13 cellular contexts compared by ENCODE assay signal in the genomic region with DNA sequence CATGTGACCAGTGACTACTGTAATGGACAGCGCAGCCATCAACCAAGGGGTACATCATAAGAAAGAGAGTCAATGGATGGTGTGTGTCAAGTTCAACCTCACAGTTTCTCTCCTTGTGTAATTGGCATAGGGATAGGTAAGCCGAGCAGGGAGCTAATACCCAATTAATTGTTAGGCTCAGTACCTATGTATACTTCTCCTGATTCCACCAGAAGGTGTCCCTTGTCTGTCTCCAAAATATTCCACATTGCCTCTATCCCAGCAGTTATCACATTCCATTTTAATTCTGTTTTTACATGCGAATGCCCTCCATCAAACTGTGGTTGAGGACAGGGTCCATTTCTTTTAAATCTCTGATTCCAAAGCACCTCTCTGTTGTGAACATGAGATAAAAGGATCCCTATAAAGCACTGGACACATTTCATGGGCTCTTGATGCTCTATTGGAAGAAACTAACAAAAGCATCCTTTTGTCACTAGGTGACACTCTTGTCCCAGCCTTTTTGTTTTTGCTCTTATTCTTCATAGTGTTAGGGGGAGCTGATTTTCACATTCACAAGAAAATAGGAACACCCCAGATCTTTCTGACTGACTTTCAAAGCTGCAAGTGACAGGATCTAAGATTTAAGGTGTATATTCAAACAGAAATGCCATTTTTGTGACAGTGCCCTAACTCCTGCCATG. TPM values are rescaled to one million over a fixed set of nuclear protein-coding genes. Genes with fewer than 3 reads are reported as not detected.
DNase-seq lines count a peak whose midpoint lies in the region; ATAC-seq, FAIRE-seq and TF ChIP-seq lines count a peak whose summit lies in the region.
"Had no signal": no experiment of that assay in that cellular context is flagged by ENCODE, and none has a peak within 500 bp of the region (broad histone marks: within the 10 kb centered on the region; RNA-seq: fewer than 3 reads in every experiment).

No MANE protein-coding gene starts in this region.

- no peak overlapping the region for H3K4me3 Mint-ChIP-seq in activated CD4-positive, alpha-beta memory T cell treated with anti-CD3 and anti-CD28 coated beads, Interleukin-2, amount 10 ng/mL, durations not matched to agents 7 days and 5 days
- H3K4me3 Mint-ChIP-seq: activated T-cell treated with anti-CD3 and anti-CD28 coated beads, Interleukin-2, amount 50 U/mL, for 72 hours; stimulated activated naive B cell treated with anti-CD40 and anti-IgM and Interleukin-4, amounts not matched to agents 10 μg/mL and 1 μg/mL and 100 μg/mL, for 72 hours had no signal

- in situ Hi-C loops in GM12878 (cut with MboI) = no loop called here

- DNase-seq in ELR (ENCODE audit: low read depth) (peak; percentile 42), NCI-H146 (lab: John Stamatoyannopoulos, UW) (peak; percentile 35), GM12878 (ENCODE audit: low read depth, low spot score) (no peak)
- DNase-seq in activated CD4-positive, alpha-beta memory T cell treated with anti-CD3 and anti-CD28 coated beads, Interleukin-2, amount 10 ng/mL, durations not matched to agents 7 days and 5 days = no peak
- DNase-seq: activated T-cell treated with anti-CD3 and anti-CD28 coated beads, Interleukin-2, amount 50 U/mL, for 72 hours; stimulated activated naive B cell treated with anti-CD40 and anti-IgM and Interleukin-4, amounts not matched to agents 10 μg/mL and 1 μg/mL and 100 μg/mL, for 72 hours had no signal

- H3K79me2 ChIP-seq in GM12878 (ENCODE audit: control insufficient read depth, insufficient read depth, low read length) = no peaks in the 10 kb centered on the region
- H3K79me2 ChIP-seq: parathyroid adenoma had no signal

- RAD21 ChIA-PET in GM12878 (lab: Charles Lee; ENCODE audit: unreplicated experiment) = no interaction called here

- H3K27ac ChIP-seq in GM12878 (ENCODE audit: control insufficient read depth, insufficient read depth) (no peak overlapping the region), muscle layer of colon (ENCODE audit: low read depth, low read length) (peak overlapping the region; percentile 5)
- H3K27ac ChIP-seq: parathyroid adenoma, RWPE1 had no signal

- H3K4me1 Mint-ChIP-seq in activated CD4-positive, alpha-beta memory T cell treated with anti-CD3 and anti-CD28 coated beads, Interleukin-2, amount 10 ng/mL, durations not matched to agents 7 days and 5 days = peaks cover 2% of the 10 kb centered on the region
- H3K4me1 Mint-ChIP-seq: stimulated activated naive B cell treated with anti-CD40 and anti-IgM and Interleukin-4, amounts not matched to agents 10 μg/mL and 1 μg/mL and 100 μg/mL, for 72 hours had no signal

- H3K36me3 ChIP-seq in GM12878 (ENCODE audit: control insufficient read depth in 2 of 2, insufficient read depth in 2 of 2, low read length in 1 of 2) (peaks cover 0 to 7% of the 10 kb centered on the region in 2 experiments; a peak in 3 of 4 replicates), muscle layer of colon (ENCODE audit: insufficient read depth, low read length) (peaks cover 27% of the 10 kb centered on the region)

- intact Hi-C loops in GM12878 (cut with micrococcal nuclease; ENCODE audit: unreplicated experiment) = no loop called here

- H3K27me3 Mint-ChIP-seq in activated CD4-positive, alpha-beta memory T cell treated with anti-CD3 and anti-CD28 coated beads, Interleukin-2, amount 10 ng/mL, durations not matched to agents 7 days and 5 days = no peaks in the 10 kb centered on the region
- H3K27me3 Mint-ChIP-seq: stimulated activated naive B cell treated with anti-CD40 and anti-IgM and Interleukin-4, amounts not matched to agents 10 μg/mL and 1 μg/mL and 100 μg/mL, for 72 hours had no signal

- no TSS peak for BruUV-seq in GM12878 (replicated peaks; lab: Mats Ljungman, UMichigan)

- no peaks in the 10 kb centered on the region for H4K20me1 ChIP-seq in GM12878 (ENCODE audit: control insufficient read depth, insufficient read depth)

- peak; percentile 43; the same call in 1 of the 2 replicates for TF ChIP-seq RAD21 in GM12878 (IDR thresholded peaks at IDR 0.05; ENCODE audit: insufficient read depth, low read depth, low read length)

- no peaks in the 10 kb centered on the region for H3K9me3 ChIP-seq in GM12878 (replicated peaks; ENCODE audit: control insufficient read depth, insufficient read depth, low read length)
- H3K9me3 ChIP-seq in muscle layer of colon (ENCODE audit: low read length) = no peaks in the 10 kb centered on the region

- H3K27ac Mint-ChIP-seq in activated CD4-positive, alpha-beta memory T cell treated with anti-CD3 and anti-CD28 coated beads, Interleukin-2, amount 10 ng/mL, durations not matched to agents 7 days and 5 days = no peak overlapping the region
- H3K27ac Mint-ChIP-seq: activated T-cell treated with anti-CD3 and anti-CD28 coated beads, Interleukin-2, amount 50 U/mL, for 72 hours; stimulated activated naive B cell treated with anti-CD40 and anti-IgM and Interleukin-4, amounts not matched to agents 10 μg/mL and 1 μg/mL and 100 μg/mL, for 72 hours had no signal

- POLR2A ChIA-PET in GM12878 (lab: Charles Lee) = no interaction called here
- POLR2A ChIA-PET in activated CD4-positive, alpha-beta memory T cell treated with anti-CD3 and anti-CD28 coated beads, Interleukin-2, amount 10 ng/mL, durations not matched to agents 7 days and 5 days (lab: Charles Lee) = no interaction called here

- peak in 1 of 3 experiments; percentile 14; a peak in 1 of 6 replicates for TF ChIP-seq CTCF in GM12878 (IDR thresholded peaks at IDR 0.05 in 2 of 3, conservative IDR thresholded peaks at IDR 0.05 in 1 of 3; ENCODE audit: control insufficient read depth in 2 of 3, extremely low read depth in 1 of 3, insufficient read depth in 1 of 3, low read depth in 3 of 3, low read length in 3 of 3)

- no peak overlapping the region for H3K9ac ChIP-seq in GM12878 (ENCODE audit: control insufficient read depth, insufficient read depth, low read length)
- no peak overlapping the region for H3K9ac ChIP-seq in muscle layer of colon (ENCODE audit: low read length)
- H3K9ac ChIP-seq: parathyroid adenoma had no signal

- no peak for FAIRE-seq in GM12878 (lab: Jason Lieb, UNC)

- peaks cover 14% of the 10 kb centered on the region for H3K36me3 Mint-ChIP-seq in activated CD4-positive, alpha-beta memory T cell treated with anti-CD3 and anti-CD28 coated beads, Interleukin-2, amount 10 ng/mL, durations not matched to agents 7 days and 5 days (ENCODE audit: low read depth)

- no peak for TF ChIP-seq POLR2A in GM12878 (IDR thresholded peaks at IDR 0.05; ENCODE audit: low read depth, low read length)

- H3K4me1 ChIP-seq in GM12878 (ENCODE audit: control insufficient read depth, insufficient read depth, low read length) (0 out of 2 replicates have a peak, but pooled peaks cover under 1% of the 10 kb centered on the region), muscle layer of colon (ENCODE audit: insufficient read depth, low read length) (peaks cover 8% of the 10 kb centered on the region)

- no peak overlapping the region for H2AFZ ChIP-seq in GM12878 (ENCODE audit: control insufficient read depth, low read depth, low read length)
- H2AFZ ChIP-seq: parathyroid adenoma had no signal

- WGBS in GM12878 (ENCODE audit: insufficient coverage, insufficient replicate concordance, low lambda C conversion rate, missing lambda C conversion rate) = 97% methylated on average over 3 of the region's 3 CpGs

- H3K4me2 ChIP-seq in GM12878 (ENCODE audit: control insufficient read depth, insufficient read depth) = no peak overlapping the region

- SMC1A ChIA-PET in GM12878 (lab: Charles Lee; ENCODE audit: uncharacterized antibody, unreplicated experiment) = no interaction called here

- no peak for TF ChIP-seq EP300 in GM12878 (IDR thresholded peaks at IDR 0.05; ENCODE audit: borderline replicate concordance in 1 of 2, control insufficient read depth in 1 of 2, low read depth in 2 of 2, low read length in 2 of 2)

- H3K9me3 Mint-ChIP-seq in activated CD4-positive, alpha-beta memory T cell treated with anti-CD3 and anti-CD28 coated beads, Interleukin-2, amount 10 ng/mL, durations not matched to agents 7 days and 5 days = no peaks in the 10 kb centered on the region
- H3K9me3 Mint-ChIP-seq: activated T-cell treated with anti-CD3 and anti-CD28 coated beads, Interleukin-2, amount 50 U/mL, for 72 hours; stimulated activated naive B cell treated with anti-CD40 and anti-IgM and Interleukin-4, amounts not matched to agents 10 μg/mL and 1 μg/mL and 100 μg/mL, for 72 hours had no signal

- CTCF ChIA-PET in GM12878 (lab: Yijun Ruan, JAX) = interaction anchor here (0.8 to 1.0 kb wide), 3 partner anchors 68 to 381 kb away, joined by 3 to 7 read pairs (median 3); no protein-coding TSS in a partner anchor
- CTCF ChIA-PET in activated CD4-positive, alpha-beta memory T cell treated with anti-CD3 and anti-CD28 coated beads, Interleukin-2, amount 10 ng/mL, durations not matched to agents 7 days and 5 days (lab: Charles Lee) = no interaction called here

- H3K27me3 ChIP-seq in GM12878 (replicated peaks in 1 of 2; ENCODE audit: control insufficient read depth in 2 of 2, insufficient read depth in 2 of 2, low read length in 1 of 2) (no peaks in the 10 kb centered on the region), muscle layer of colon (ENCODE audit: control insufficient read depth in 1 of 2, insufficient read depth in 2 of 2, low read length in 2 of 2) (no peaks in the 10 kb centered on the region)

- H3K4me3 ChIP-seq in GM12878 = no peak overlapping the region
- H3K4me3 ChIP-seq in muscle layer of colon (ENCODE audit: low read depth in 1 of 2, low read length in 2 of 2) = no peak overlapping the region

- ATAC-seq in GM12878 (peak; percentile 48; the same call in 1 of the 3 replicates), GM18873 (IDR thresholded peaks at IDR 0.05; ENCODE audit: low FRiP score, unreplicated experiment) (no peak), HG02763 (IDR thresholded peaks at IDR 0.05; ENCODE audit: unreplicated experiment) (no peak), GM18867 (IDR thresholded peaks at IDR 0.05; ENCODE audit: unreplicated experiment) (no peak)
- ATAC-seq: activated T-cell treated with anti-CD3 and anti-CD28 coated beads, Interleukin-2, amount 50 U/mL, for 72 hours; stimulated activated naive B cell treated with anti-CD40 and anti-IgM and Interleukin-4, amounts not matched to agents 10 μg/mL and 1 μg/mL and 100 μg/mL, for 72 hours had no signal

RNA-seq across cellular contexts. Expression of a gene that starts 38.9 kb away (rescaled TPM):
- 89.6 and 93.1 TPM in 2 replicates for total RNA-seq in GM12878 (2013; cell fraction: nucleolus; rRNA removed)
- total RNA-seq in GM12878 (2014; rRNA removed) (31.5 and 35.3 TPM in 2 replicates), GM12878 (2014; rRNA removed; fragmentation: Illumina TruSeq; extraction: Trizol) (31.2 and 31.3 TPM in 2 replicates), GM12878 (2021) (48.5 and 49.1 TPM in 2 replicates)
- 20.6 TPM for polyA plus RNA-seq in GM12878 (2011; ENCODE audit: low read depth)
- polyA plus RNA-seq in GM12878 (2011; rRNA removed) (68.9 and 76.0 TPM in 2 replicates), GM12878 (2014; fragmentation: Illumina TruSeq; extraction: Trizol) (34.1 and 40.8 TPM in 2 replicates), GM12878 (2014; fragmentation: Nextera tagmentation; extraction: Ambion mirVana) (10 to 100 TPM in 1 of 2 experiments, 1 to 10 TPM in 1; 9.9 to 13.7 TPM), GM12878 (2014; rRNA removed) (34.4 and 38.8 TPM in 2 replicates), GM12878 (2016; fragmentation: Nextera tagmentation; extraction: Ambion mirVana) (10 to 100 TPM; 27.4 to 28.6 TPM)
- polyA plus RNA-seq in GM12878 (2011; cell fraction: cytosol; rRNA removed) = 50.8 and 62.0 TPM in 2 replicates
- polyA plus RNA-seq in GM12878 (2011; cell fraction: nucleus; rRNA removed) = 157 and 172 TPM in 2 replicates
- 24.1 and 36.4 TPM in 2 replicates for polyA plus RNA-seq in GM12878 (2012)
- 30.4 and 42.8 TPM in 2 replicates for polyA minus RNA-seq in GM12878 (2011; rRNA and poly(A)+ RNA removed)
- 10.1 and 18.2 TPM in 2 replicates for polyA minus RNA-seq in GM12878 (2011; cell fraction: cytosol; rRNA and poly(A)+ RNA removed)
- polyA minus RNA-seq in GM12878 (2011; cell fraction: nucleus; rRNA and poly(A)+ RNA removed) = 29.3 and 46.6 TPM in 2 replicates
- 10 to 100 TPM; 72.2 to 74.1 TPM for total RNA-seq in activated CD4-positive, alpha-beta memory T cell treated with anti-CD3 and anti-CD28 coated beads, Interleukin-2, amount 10 ng/mL, durations not matched to agents 7 days and 5 days

RNA-seq across cellular contexts. Expression of a gene that starts 42.5 kb away (rescaled TPM):
- 6.0 and 6.7 TPM in 2 replicates for total RNA-seq in GM12878 (2013; cell fraction: nucleolus; rRNA removed)
- 2.9 and 3.2 TPM in 2 replicates for total RNA-seq in GM12878 (2014; rRNA removed)
- 4.3 and 4.7 TPM in 2 replicates for total RNA-seq in GM12878 (2014; rRNA removed; fragmentation: Illumina TruSeq; extraction: Trizol)
- 4.1 and 4.7 TPM in 2 replicates for total RNA-seq in GM12878 (2021)
- polyA plus RNA-seq in GM12878 (2011; ENCODE audit: low read depth) = 1.0 TPM
- 8.8 and 11.0 TPM in 2 replicates for polyA plus RNA-seq in GM12878 (2011; rRNA removed)
- 4.9 and 5.7 TPM in 2 replicates for polyA plus RNA-seq in GM12878 (2011; cell fraction: cytosol; rRNA removed)
- polyA plus RNA-seq in GM12878 (2011; cell fraction: nucleus; rRNA removed) = 3.0 and 3.8 TPM in 2 replicates
- 1.8 and 2.7 TPM in 2 replicates for polyA plus RNA-seq in GM12878 (2012)
- polyA plus RNA-seq in GM12878 (2014; fragmentation: Illumina TruSeq; extraction: Trizol) = 4.4 and 5.7 TPM in 2 replicates
- polyA plus RNA-seq in GM12878 (2014; fragmentation: Nextera tagmentation; extraction: Ambion mirVana) = 1 to 10 TPM; 1.3 to 1.9 TPM
- 3.0 and 3.2 TPM in 2 replicates for polyA plus RNA-seq in GM12878 (2014; rRNA removed)
- 1 to 10 TPM; 2.8 to 3.1 TPM for polyA plus RNA-seq in GM12878 (2016; fragmentation: Nextera tagmentation; extraction: Ambion mirVana)
- polyA minus RNA-seq in GM12878 (2011; rRNA and poly(A)+ RNA removed) = 7.6 and 8.9 TPM in 2 replicates
- polyA minus RNA-seq in GM12878 (2011; cell fraction: cytosol; rRNA and poly(A)+ RNA removed) = 3.3 and 3.5 TPM in 2 replicates
- polyA minus RNA-seq in GM12878 (2011; cell fraction: nucleus; rRNA and poly(A)+ RNA removed) = 1.8 and 2.5 TPM in 2 replicates
- total RNA-seq in activated CD4-positive, alpha-beta memory T cell treated with anti-CD3 and anti-CD28 coated beads, Interleukin-2, amount 10 ng/mL, durations not matched to agents 7 days and 5 days = 10 to 100 TPM in 1 of 2 experiments, 1 to 10 TPM in 1; 9.9 to 10.5 TPM

RNA-seq across cellular contexts. Expression of a gene that starts 44.5 kb away (rescaled TPM):
- 0.32 TPM in 1 of 2 replicates, not detected in the other for total RNA-seq in GM12878 (2013; cell fraction: nucleolus; rRNA removed)
- total RNA-seq in GM12878 (2014; rRNA removed) = 0.16 TPM in 1 of 2 replicates, not detected in the other
- 0.04 and 0.09 TPM in 2 replicates for total RNA-seq in GM12878 (2014; rRNA removed; fragmentation: Illumina TruSeq; extraction: Trizol)
- 0.11 TPM in 1 of 2 replicates, not detected in the other for total RNA-seq in GM12878 (2021)
- not detected for polyA plus RNA-seq in GM12878 (2011; ENCODE audit: low read depth)
- 0.07 and 0.08 TPM in 2 replicates for polyA plus RNA-seq in GM12878 (2011; rRNA removed)
- 0.03 and 0.07 TPM in 2 replicates for polyA plus RNA-seq in GM12878 (2011; cell fraction: cytosol; rRNA removed)
- 0.22 and 0.24 TPM in 2 replicates for polyA plus RNA-seq in GM12878 (2011; cell fraction: nucleus; rRNA removed)
- not detected in 2 replicates for polyA plus RNA-seq in GM12878 (2012)
- polyA plus RNA-seq in GM12878 (2014; fragmentation: Illumina TruSeq; extraction: Trizol) = 0.04 and 0.19 TPM in 2 replicates
- under 1 TPM in 1 of 2 experiments, not detected in 1; 0.05 TPM for polyA plus RNA-seq in GM12878 (2014; fragmentation: Nextera tagmentation; extraction: Ambion mirVana)
- polyA plus RNA-seq in GM12878 (2014; rRNA removed) = 0.05 and 0.10 TPM in 2 replicates
- polyA plus RNA-seq in GM12878 (2016; fragmentation: Nextera tagmentation; extraction: Ambion mirVana) = not detected
- not detected in 2 replicates for polyA minus RNA-seq in GM12878 (2011; rRNA and poly(A)+ RNA removed)
- polyA minus RNA-seq in GM12878 (2011; cell fraction: cytosol; rRNA and poly(A)+ RNA removed) = not detected in 2 replicates
- polyA minus RNA-seq in GM12878 (2011; cell fraction: nucleus; rRNA and poly(A)+ RNA removed) = 0.12 TPM in 1 of 2 replicates, not detected in the other
- total RNA-seq in activated CD4-positive, alpha-beta memory T cell treated with anti-CD3 and anti-CD28 coated beads, Interleukin-2, amount 10 ng/mL, durations not matched to agents 7 days and 5 days = under 1 TPM in 1 of 2 experiments, not detected in 1; 0.10 TPM
- total RNA-seq: fibroblast of lung had no signal
- polyA plus RNA-seq: fibroblast of lung had no signal

Comparison
In these comparisons a context has a peak if more than half of its experiments do, and no peak if none do; other contexts are left out.
1. DNase-seq: peak in ELR (single experiment) and NCI-H146 (single experiment); none in GM12878 (single experiment) and activated CD4-positive, alpha-beta memory T cell treated with anti-CD3 and anti-CD28 coated beads, Interleukin-2, amount 10 ng/mL, durations not matched to agents 7 days and 5 days (single experiment).